In genomic region chr9:122213589-122214413, GRCh38 we compare ENCODE assay signal across 1 cellular context.
A peak's percentile ranks its signal among the peaks of the same experiment; 100 is the strongest.
TF ChIP-seq lines count a peak whose summit lies in the region.

No MANE protein-coding gene starts in this region.

TF ChIP-seq in H1, 55 proteins besides CTCF, POLR2A, EP300 and RAD21:
- TF ChIP-seq JUND (IDR thresholded peaks at IDR 0.05; ENCODE audit: low read length): no peak
- no peak for TF ChIP-seq POU5F1 (IDR thresholded peaks at IDR 0.05; ENCODE audit: low read depth, low read length)
- TF ChIP-seq PHF8 (conservative IDR thresholded peaks at IDR 0.05; ENCODE audit: low read depth, low read length): no peak
- TF ChIP-seq CHD1 (IDR thresholded peaks at IDR 0.05; ENCODE audit: low read depth, low read length): no peak
- no peak for TF ChIP-seq SP1 (IDR thresholded peaks at IDR 0.05; ENCODE audit: low read depth, low read length)
- TF ChIP-seq FOSL1 (IDR thresholded peaks at IDR 0.05; ENCODE audit: insufficient read depth, low read depth, low read length): no peak
- TF ChIP-seq KDM1A (IDR thresholded peaks at IDR 0.05; ENCODE audit: borderline replicate concordance, low read length): no peak
- TF ChIP-seq KDM5A (IDR thresholded peaks at IDR 0.05; ENCODE audit: low read length): no peak
- TF ChIP-seq MAX (IDR thresholded peaks at IDR 0.05): peak; percentile 99
- TF ChIP-seq CHD7 (IDR thresholded peaks at IDR 0.05; ENCODE audit: insufficient replicate concordance, low read length): no peak
- TF ChIP-seq CHD2 (IDR thresholded peaks at IDR 0.05; ENCODE audit: low read length): no peak; the same call in 1 of the 2 replicates
- no peak for TF ChIP-seq SIX5 (IDR thresholded peaks at IDR 0.05; ENCODE audit: low read depth, low read length)
- TF ChIP-seq ATF3 (IDR thresholded peaks at IDR 0.05; ENCODE audit: insufficient read depth, low read depth, low read length): no peak
- no peak for TF ChIP-seq TAF1 (IDR thresholded peaks at IDR 0.05; ENCODE audit: low read depth, low read length)
- TF ChIP-seq TBP (IDR thresholded peaks at IDR 0.05; ENCODE audit: low read depth, low read length): no peak
- TF ChIP-seq CTBP2 (IDR thresholded peaks at IDR 0.05; ENCODE audit: borderline replicate concordance, insufficient read depth, insufficient read length, low read length): no peak
- TF ChIP-seq CREB1 (IDR thresholded peaks at IDR 0.05): peak; percentile 86
- TF ChIP-seq NANOG (IDR thresholded peaks at IDR 0.05; ENCODE audit: insufficient read depth, low read depth, low read length, poor library complexity, severe bottlenecking): no peak
- TF ChIP-seq SAP30 (IDR thresholded peaks at IDR 0.05; ENCODE audit: insufficient read depth, insufficient replicate concordance, low read length): no peak
- no peak for TF ChIP-seq SP2 (IDR thresholded peaks at IDR 0.05; ENCODE audit: low read length)
- TF ChIP-seq HDAC6 (IDR thresholded peaks at IDR 0.05; ENCODE audit: low read depth, low read length): no peak
- TF ChIP-seq SIN3A (conservative IDR thresholded peaks at IDR 0.05 in 1 of 2, IDR thresholded peaks at IDR 0.05 in 1 of 2; ENCODE audit: low read depth in 1 of 2, low read length in 2 of 2): no peak
- no peak for TF ChIP-seq SP4 (IDR thresholded peaks at IDR 0.05; ENCODE audit: low read length)
- no peak for TF ChIP-seq CBX5 (IDR thresholded peaks at IDR 0.05; ENCODE audit: low read depth, low read length)
- TF ChIP-seq SRF (IDR thresholded peaks at IDR 0.05; ENCODE audit: low read depth, low read length): no peak
- no peak for TF ChIP-seq TCF12 (IDR thresholded peaks at IDR 0.05; ENCODE audit: low read depth, low read length)
- TF ChIP-seq ASH2L (IDR thresholded peaks at IDR 0.05; ENCODE audit: low read length): peak; percentile 27
- TF ChIP-seq, protein P1, sequence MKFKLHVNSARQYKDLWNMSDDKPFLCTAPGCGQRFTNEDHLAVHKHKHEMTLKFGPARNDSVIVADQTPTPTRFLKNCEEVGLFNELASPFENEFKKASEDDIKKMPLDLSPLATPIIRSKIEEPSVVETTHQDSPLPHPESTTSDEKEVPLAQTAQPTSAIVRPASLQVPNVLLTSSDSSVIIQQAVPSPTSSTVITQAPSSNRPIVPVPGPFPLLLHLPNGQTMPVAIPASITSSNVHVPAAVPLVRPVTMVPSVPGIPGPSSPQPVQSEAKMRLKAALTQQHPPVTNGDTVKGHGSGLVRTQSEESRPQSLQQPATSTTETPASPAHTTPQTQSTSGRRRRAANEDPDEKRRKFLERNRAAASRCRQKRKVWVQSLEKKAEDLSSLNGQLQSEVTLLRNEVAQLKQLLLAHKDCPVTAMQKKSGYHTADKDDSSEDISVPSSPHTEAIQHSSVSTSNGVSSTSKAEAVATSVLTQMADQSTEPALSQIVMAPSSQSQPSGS (IDR thresholded peaks at IDR 0.05; ENCODE audit: low read length): no peak
- TF ChIP-seq TAF7 (optimal IDR thresholded peaks at IDR 0.05; ENCODE audit: borderline replicate concordance, low read depth, low read length): no peak
- TF ChIP-seq ZNF274 (IDR thresholded peaks at IDR 0.05; ENCODE audit: borderline replicate concordance, extremely low read depth, low read length): no peak
- no peak for TF ChIP-seq CBX8 (IDR thresholded peaks at IDR 0.05; ENCODE audit: borderline replicate concordance, low read depth, low read length)
- 0 out of 2 replicates have a peak, but pooled peaks have one; percentile 32 for TF ChIP-seq SUZ12 (IDR thresholded peaks at IDR 0.05; ENCODE audit: low read length)
- TF ChIP-seq CEBPB (IDR thresholded peaks at IDR 0.05; ENCODE audit: low read depth, low read length): no peak
- no peak for TF ChIP-seq JUN (IDR thresholded peaks at IDR 0.05; ENCODE audit: low read depth, low read length)
- TF ChIP-seq NRF1 (IDR thresholded peaks at IDR 0.05; ENCODE audit: low read depth, low read length): no peak
- peak; percentile 50; the same call in 1 of the 2 replicates for TF ChIP-seq EGR1 (IDR thresholded peaks at IDR 0.05; ENCODE audit: borderline replicate concordance, low read depth, low read length)
- TF ChIP-seq RFX5 (IDR thresholded peaks at IDR 0.05; ENCODE audit: borderline replicate concordance, low read depth, low read length): no peak
- TF ChIP-seq KDM4A (IDR thresholded peaks at IDR 0.05; ENCODE audit: low read depth, low read length, severe bottlenecking): peak; percentile 98
- no peak for TF ChIP-seq USF2 (IDR thresholded peaks at IDR 0.05; ENCODE audit: low read length)
- TF ChIP-seq BRCA1 (IDR thresholded peaks at IDR 0.05; ENCODE audit: low read depth, low read length): no peak
- no peak for TF ChIP-seq BACH1 (IDR thresholded peaks at IDR 0.05; ENCODE audit: low read length)
- 0 out of 2 replicates have a peak, but pooled peaks have one; percentile 25 for TF ChIP-seq GTF2F1 (IDR thresholded peaks at IDR 0.05; ENCODE audit: borderline replicate concordance, low read depth, low read length)
- TF ChIP-seq HDAC2 (IDR thresholded peaks at IDR 0.05; ENCODE audit: borderline replicate concordance in 1 of 2, low read depth in 2 of 2, low read length in 2 of 2): no peak
- peak; percentile 65 for TF ChIP-seq RNF2 (IDR thresholded peaks at IDR 0.05; ENCODE audit: borderline replicate concordance, low read depth, low read length, missing control alignments, poor library complexity, severe bottlenecking)
- TF ChIP-seq RXRA (IDR thresholded peaks at IDR 0.05; ENCODE audit: insufficient read depth, low read depth, low read length): no peak
- no peak for TF ChIP-seq MAFK (IDR thresholded peaks at IDR 0.05; ENCODE audit: low read depth, low read length)
- TF ChIP-seq BCL11A (IDR thresholded peaks at IDR 0.05; ENCODE audit: low read depth in 2 of 2, low read length in 2 of 2): no peak
- TF ChIP-seq SIRT6 (IDR thresholded peaks at IDR 0.05; ENCODE audit: low read length): no peak
- TF ChIP-seq GABPA (IDR thresholded peaks at IDR 0.05; ENCODE audit: borderline replicate concordance, insufficient read depth, low read length): no peak
- TF ChIP-seq YY1 (IDR thresholded peaks at IDR 0.05; ENCODE audit: low read depth, low read length): no peak
- TF ChIP-seq E2F6 (IDR thresholded peaks at IDR 0.05): peak; percentile 99
- TF ChIP-seq TEAD4 (IDR thresholded peaks at IDR 0.05; ENCODE audit: low read depth, low read length): no peak
- TF ChIP-seq EZH2 (IDR thresholded peaks at IDR 0.05; ENCODE audit: low read depth, low read length, severe bottlenecking): peak; percentile 28
- no peak for TF ChIP-seq RBBP5 (IDR thresholded peaks at IDR 0.05; ENCODE audit: borderline replicate concordance, low read depth, low read length)
- TF ChIP-seq POLR2AphosphoS5 (IDR thresholded peaks at IDR 0.05; ENCODE audit: low read depth, low read length): no peak
